8 cellular contexts compared by ENCODE assay signal in the genomic region with DNA sequence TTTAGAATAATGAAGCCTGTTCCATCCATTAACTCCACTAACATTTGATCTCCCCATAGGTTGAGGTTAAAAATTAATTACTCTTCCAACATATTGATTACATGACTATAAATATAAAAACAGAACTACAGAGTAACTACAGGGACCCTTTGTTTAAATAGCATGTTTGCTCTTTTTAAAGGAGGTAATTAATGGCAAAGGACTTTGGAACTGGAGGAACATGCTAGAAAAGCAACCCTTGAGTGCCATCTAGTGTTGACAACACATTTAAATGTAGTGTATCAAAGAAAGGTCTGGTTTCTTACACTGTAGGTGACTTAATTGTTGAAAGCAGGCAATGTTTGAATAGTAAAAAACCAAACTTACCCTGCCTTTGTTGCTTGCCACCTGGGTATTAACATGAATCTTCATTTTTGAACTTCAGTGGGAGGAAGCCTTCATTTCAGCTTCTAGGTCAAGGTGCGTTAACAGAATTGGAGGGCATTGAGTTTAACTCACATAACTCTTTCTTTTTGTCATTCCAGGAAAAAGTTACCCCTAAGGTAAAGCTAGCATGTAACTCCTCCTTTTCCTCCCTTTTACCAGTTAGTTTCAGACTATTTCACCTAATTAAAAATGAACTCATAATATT. TPM values are rescaled to one million over a fixed set of nuclear protein-coding genes. Genes with fewer than 3 reads are reported as not detected.
DNase-seq lines count a peak whose midpoint lies in the region; ATAC-seq, FAIRE-seq and TF ChIP-seq lines count a peak whose summit lies in the region.

No MANE protein-coding gene starts in this region.

- no peaks in the 10 kb centered on the region for H3K79me2 ChIP-seq in PC-3 (ENCODE audit: low read length)

- 15% methylated on average over 1 of the region's 1 CpG for WGBS in right lobe of liver (ENCODE audit: insufficient coverage, low coverage, low lambda C conversion rate, missing lambda C conversion rate)

- intact Hi-C loops in PC-3 (cut with micrococcal nuclease) (loop anchor here (1.0 to 10.0 kb wide), 7 partner anchors 137 to 637 kb away; a partner anchor contains a TSS), right lobe of liver (cut with DNase I) (loop anchor here (10.0 kb wide), 3 partner anchors 135 to 635 kb away; a partner anchor contains a TSS), upper lobe of right lung (cut with DNase I) (loop anchor here (5.0 kb wide), 1 partner anchor 217 kb away; no protein-coding TSS in a partner anchor)

- H3K27ac ChIP-seq in PC-3 (ENCODE audit: low read length): peak overlapping the region; percentile 76
- peak overlapping the region; percentile 43 to 91 (median 91) for H3K27ac ChIP-seq in right lobe of liver
- H3K27ac ChIP-seq in upper lobe of right lung: no peak overlapping the region

- H3K9ac ChIP-seq in PC-3 (ENCODE audit: low read length): peak overlapping the region; percentile 29

- no peaks in the 10 kb centered on the region for H3K9me2 ChIP-seq in PC-3 (replicated peaks; ENCODE audit: low read length)

- H3K9me3 ChIP-seq in PC-3 (ENCODE audit: low read length): no peaks in the 10 kb centered on the region
- H3K9me3 ChIP-seq in right lobe of liver: no peaks in the 10 kb centered on the region
- no peaks in the 10 kb centered on the region for H3K9me3 ChIP-seq in upper lobe of right lung

- POLR2A ChIA-PET in PC-3 (lab: Charles Lee; ENCODE audit: unreplicated experiment): no interaction called here

- peak overlapping the region; percentile 75 for H3K4me2 ChIP-seq in PC-3 (ENCODE audit: low read length)

- TF ChIP-seq CTCF in D721Med (IDR thresholded peaks at IDR 0.05; ENCODE audit: insufficient read depth, missing control alignments) (peak; percentile 74), PC-3 (conservative IDR thresholded peaks at IDR 0.05; ENCODE audit: low read depth, low read length) (peak; percentile 85), right lobe of liver (IDR thresholded peaks at IDR 0.05) (peak; percentile 58 to 80 (median 68)), upper lobe of right lung (IDR thresholded peaks at IDR 0.05) (peak; percentile 62)

- ATAC-seq in GM19467 (IDR thresholded peaks at IDR 0.05; ENCODE audit: unreplicated experiment): peak; percentile 54
- ATAC-seq in PC-3: peak; percentile 82
- ATAC-seq in right lobe of liver: peak; percentile 70 to 83 (median 75)
- ATAC-seq in upper lobe of right lung: peak; percentile 89

- CTCF ChIA-PET in PC-3 (lab: Charles Lee): interaction anchor here (0.6 to 1.0 kb wide), 3 partner anchors 37 to 630 kb away, joined by 4 to 7 read pairs (median 5); no protein-coding TSS in a partner anchor

- H3K4me1 ChIP-seq in PC-3 (ENCODE audit: insufficient read depth, low read length) (peaks cover 38% of the 10 kb centered on the region), right lobe of liver (peaks cover 0 to 40% (median 14%) of the 10 kb centered on the region in 4 donors), upper lobe of right lung (peaks cover 13% of the 10 kb centered on the region)

- BruUV-seq in PC-3 (replicated peaks; lab: Mats Ljungman, UMichigan): TSS peak; percentile 92

- H3F3A ChIP-seq in PC-3 (ENCODE audit: low read length, unreplicated experiment): no peaks in the 10 kb centered on the region

- DNase-seq in D721Med (ENCODE audit: insufficient read length, low spot score): no peak
- DNase-seq in LHCN-M2 (ENCODE audit: low read depth): peak; percentile 73
- peak; percentile 87 for DNase-seq in PC-3
- DNase-seq in dermis microvascular lymphatic vessel endothelial cell (ENCODE audit: low read depth in 2 of 2): peak; percentile 62 to 81
- DNase-seq in right lobe of liver: no peak
- no peak for DNase-seq in upper lobe of right lung
- DNase-seq in activated CD4-positive, alpha-beta T cell treated with anti-CD3 and anti-CD28 coated beads for 48 hours: no peak

- FAIRE-seq in D721Med (lab: Jason Lieb, UNC): no peak

- no peaks in the 10 kb centered on the region for H3K27me3 ChIP-seq in PC-3 (ENCODE audit: low read length)
- H3K27me3 ChIP-seq in right lobe of liver: no peaks in the 10 kb centered on the region
- H3K27me3 ChIP-seq in upper lobe of right lung: no peaks in the 10 kb centered on the region

- TF ChIP-seq POLR2A in right lobe of liver (IDR thresholded peaks at IDR 0.05): no peak

- H2AFZ ChIP-seq in PC-3 (ENCODE audit: low read length): no peak overlapping the region

- peak overlapping the region; percentile 42 for H3K4me3 ChIP-seq in PC-3 (ENCODE audit: low read length)
- H3K4me3 ChIP-seq in right lobe of liver: peak overlapping the region in 1 of 3 donors; percentile 49
- no peak overlapping the region for H3K4me3 ChIP-seq in upper lobe of right lung

- no peaks in the 10 kb centered on the region for H4K20me1 ChIP-seq in PC-3 (ENCODE audit: low read length)

- H3K36me3 ChIP-seq in PC-3 (ENCODE audit: low read depth, low read length) (no peaks in the 10 kb centered on the region), right lobe of liver (no peaks in the 10 kb centered on the region), upper lobe of right lung (no peaks in the 10 kb centered on the region)

RNA-seq across cellular contexts. Expression of a gene that starts 52.6 kb away (rescaled TPM):
- total RNA-seq in LHCN-M2 (2014; rRNA removed) (174 and 211 TPM in 2 replicates), PC-3 (2014; rRNA removed) (27.7 and 57.7 TPM in 2 replicates), dermis microvascular lymphatic vessel endothelial cell (149 and 184 TPM in 2 replicates), right lobe of liver (100 to 1,000 TPM in 3 of 6 experiments, 10 to 100 TPM in 3; 48.8 to 114 (median 89.8) TPM), upper lobe of right lung (249 TPM)
- polyA plus RNA-seq in LHCN-M2 (2012): 97.2 TPM

Comparison
In these comparisons a context has a peak if more than half of its experiments do, and no peak if none do; other contexts are left out.
1. DNase-seq: peak in LHCN-M2 (single experiment), PC-3 (single experiment) and dermis microvascular lymphatic vessel endothelial cell (2 of 2); none in D721Med (single experiment), right lobe of liver (0 of 3), upper lobe of right lung (single experiment) and activated CD4-positive, alpha-beta T cell treated with anti-CD3 and anti-CD28 coated beads for 48 hours (single experiment).
2. Peak in every context shown above with its lines, with median percentiles within 50 percentile points of each other: CTCF ChIP-seq and ATAC-seq.